8 cellular contexts compared by ENCODE assay signal in genomic region chr10:96586419-96587254, GRCh38. TPM values are rescaled to one million over a fixed set of nuclear protein-coding genes. Genes with fewer than 3 reads are reported as not detected.
A peak's percentile ranks its signal among the peaks of the same experiment; 100 is the strongest.
DNase-seq lines count a peak whose midpoint lies in the region; ATAC-seq, FAIRE-seq and TF ChIP-seq lines count a peak whose summit lies in the region.

Gene TM9SF3, minus strand, starts transcription at chr10:96587012. Its CDS starts 177 bp downstream, at chr10:96586835.

- peak within 1 kb of the TSS; percentile 99 for H3K4me2 ChIP-seq in A549

- CTCF ChIA-PET in A549 (lab: Yijun Ruan, JAX): no interaction called here

- WGBS in A549 (ENCODE audit: missing lambda C conversion rate): 2% methylated on average over 25 of the region's 107 CpGs

- FAIRE-seq in A549 (lab: Jason Lieb, UNC): no peak

- H3K27ac ChIP-seq in A549: peak within 1 kb of the TSS; percentile 97 to 100

- 0 out of 3 replicates have a peak, but pooled peaks have one; percentile 7 for TF ChIP-seq CTCF in A549 (IDR thresholded peaks at IDR 0.05)
- no peak for TF ChIP-seq CTCF in choroid plexus epithelial cell (conservative IDR thresholded peaks at IDR 0.05; ENCODE audit: low read depth, low read length)

- peaks cover 26% of the 10 kb centered on the region for H3K4me1 ChIP-seq in A549

- H3K4me3 ChIP-seq in A549: peak within 1 kb of the TSS; percentile 95
- peak within 1 kb of the TSS; percentile 76 for H3K4me3 ChIP-seq in choroid plexus epithelial cell (ENCODE audit: low read depth, low read length)

- peak; percentile 86 for TF ChIP-seq POLR2A in A549 (IDR thresholded peaks at IDR 0.05; ENCODE audit: low read length)

- POLR2A ChIA-PET in A549 (lab: Yijun Ruan, JAX): interaction anchor here (0.8 to 1.2 kb wide), 2 partner anchors 23 to 73 kb away, joined by 3 read pairs; partner anchors contain the start of gene TLL2

- no peak for TF ChIP-seq RAD21 in A549 (conservative IDR thresholded peaks at IDR 0.05 in 1 of 2, IDR thresholded peaks at IDR 0.05 in 1 of 2)

- ATAC-seq in A549 (peak; percentile 93 to 95), GM18519 (IDR thresholded peaks at IDR 0.05; ENCODE audit: low FRiP score, unreplicated experiment) (peak; percentile 39), HG03064 (IDR thresholded peaks at IDR 0.05; ENCODE audit: low read depth, unreplicated experiment) (peak; percentile 58)

- peak; percentile 76 to 89 for DNase-seq in A549 (ENCODE audit: low read depth in 1 of 2, low spot score in 1 of 2)
- DNase-seq in NCI-H226: peak; percentile 85
- peak; percentile 86 to 88 for DNase-seq in activated CD4-positive, alpha-beta T cell treated with anti-CD3 and anti-CD28 coated beads for 24 hours (ENCODE audit: low read depth in 2 of 2)
- DNase-seq in choroid plexus epithelial cell (ENCODE audit: low read depth): peak; percentile 84
- DNase-seq in kidney tubule cell (ENCODE audit: low spot score): peak; percentile 91
- DNase-seq in stimulated activated CD4-positive, alpha-beta T cell treated with anti-CD3 and anti-CD28 coated beads, Interleukin-1b, Interleukin-23, amount 100 ng/mL, for 24 hours (ENCODE audit: low read depth in 4 of 4, low spot score in 1 of 4): peak; percentile 78 to 89 (median 86)

- no peak for TF ChIP-seq EP300 in A549 (IDR thresholded peaks at IDR 0.05)

- H3K9me3 ChIP-seq in A549: no peaks in the 10 kb centered on the region

TF ChIP-seq in A549, 52 proteins besides CTCF, POLR2A, EP300 and RAD21 (continues in another document):
- TF ChIP-seq CBX8 (IDR thresholded peaks at IDR 0.05) (no peak), PHF8 (IDR thresholded peaks at IDR 0.05; ENCODE audit: borderline replicate concordance, low read depth) (peak; percentile 88), NFE2L2 (conservative IDR thresholded peaks at IDR 0.05; ENCODE audit: low read length) (no peak), RARB (CRISPR knock-in tag; IDR thresholded peaks at IDR 0.05) (no peak), MYC (IDR thresholded peaks at IDR 0.05; ENCODE audit: borderline replicate concordance, low read length) (peak; percentile 52; the same call in 1 of the 2 replicates), GATA3 (IDR thresholded peaks at IDR 0.05; ENCODE audit: borderline replicate concordance) (no peak), HOXB5 (CRISPR knock-in tag; IDR thresholded peaks at IDR 0.05) (no peak), MAFK (IDR thresholded peaks at IDR 0.05; ENCODE audit: partially characterized antibody) (no peak), CEBPB (IDR thresholded peaks at IDR 0.05) (no peak), HES2 (IDR thresholded peaks at IDR 0.05) (no peak), JUN (IDR thresholded peaks at IDR 0.05) (peak; percentile 64 to 92), E2F6 (IDR thresholded peaks at IDR 0.05; ENCODE audit: borderline replicate concordance, low read depth) (peak; percentile 49), CHD4 (IDR thresholded peaks at IDR 0.05; ENCODE audit: borderline replicate concordance) (no peak), RCOR1 (IDR thresholded peaks at IDR 0.05; ENCODE audit: low read depth, low read length) (no peak), HEYL (CRISPR knock-in tag; IDR thresholded peaks at IDR 0.05) (no peak), MAX (IDR thresholded peaks at IDR 0.05) (peak; percentile 83), EHMT2 (IDR thresholded peaks at IDR 0.05; ENCODE audit: low read depth) (no peak), BCL3 (IDR thresholded peaks at IDR 0.05) (peak; percentile 83; the same call in 2 of the 3 replicates), USF2 (IDR thresholded peaks at IDR 0.05) (no peak), KDM1A (IDR thresholded peaks at IDR 0.05; ENCODE audit: low read depth) (no peak), REST (IDR thresholded peaks at IDR 0.05) (no peak), HOXA7 (CRISPR knock-in tag; IDR thresholded peaks at IDR 0.05) (no peak), FOSL2 (IDR thresholded peaks at IDR 0.05) (peak; percentile 23; the same call in 1 of the 2 replicates), FOSL2 (CRISPR knock-in tag; IDR thresholded peaks at IDR 0.05) (peak; percentile 82), JUNB (IDR thresholded peaks at IDR 0.05) (no peak), ZC3H11A (IDR thresholded peaks at IDR 0.05) (no peak), ESRRA (IDR thresholded peaks at IDR 0.05; ENCODE audit: borderline replicate concordance, low read length) (no peak), PBX3 (IDR thresholded peaks at IDR 0.05) (no peak)

RNA-seq across cellular contexts. Expression of gene TM9SF3, which starts in this region (rescaled TPM):
- polyA plus RNA-seq in A549 (2011; rRNA removed) (78.2 and 138 TPM in 2 replicates), A549 (2017; fragmentation: RNase III; extraction: RNeasy Plus Mini Kit Qiagen cat#74134 plus additional on column Dnase treatment) (88.9 to 92.9 TPM (median 92.3 TPM) in 3 replicates)
- 16.9 and 21.6 TPM in 2 replicates for polyA plus RNA-seq in A549 (2012; cell fraction: cytosol; rRNA removed)
- polyA plus RNA-seq in A549 (2012; cell fraction: nucleus; rRNA removed): 16.7 and 37.0 TPM in 2 replicates
- polyA minus RNA-seq in A549 (2011; rRNA and poly(A)+ RNA removed): 61.0 and 73.1 TPM in 2 replicates

Comparison
In these comparisons a context has a peak if more than half of its experiments do, and no peak if none do; other contexts are left out.
1. Peak in every context shown above with its lines: DNase-seq, ATAC-seq, H3K4me3 ChIP-seq and H3K27ac ChIP-seq.
2. ATAC-seq: peak in every context shown above with its lines; median percentile 94 in A549; 58 in HG03064; 39 in GM18519.